15 cellular contexts compared by ENCODE assay signal in genomic region chr1:216599851-216600250, GRCh38.
DNase-seq lines count a peak whose midpoint lies in the region; ATAC-seq and TF ChIP-seq lines count a peak whose summit lies in the region.
"Had no signal": no experiment of that assay in that cellular context is flagged by ENCODE, and none has a peak within 500 bp of the region (broad histone marks: within the 10 kb centered on the region; RNA-seq: fewer than 3 reads in every experiment).

No MANE protein-coding gene starts in this region.

- peaks cover 33 to 36% of the 10 kb centered on the region in 2 experiments for H3K4me1 Mint-ChIP-seq in H9
- peaks cover 25% of the 10 kb centered on the region for H3K4me1 Mint-ChIP-seq in glutamatergic neuron (ENCODE audit: low read depth, unreplicated experiment)
- H3K4me1 Mint-ChIP-seq in activated naive CD4-positive, alpha-beta T cell treated with anti-CD3 and anti-CD28 coated beads, Interleukin-2, amount 10 ng/mL, durations not matched to agents 7 days and 5 days = peaks cover 3% of the 10 kb centered on the region
- H3K4me1 Mint-ChIP-seq: stimulated activated memory B cell treated with anti-CD40 and anti-IgM and Interleukin-4, amounts not matched to agents 10 μg/mL and 1 μg/mL and 100 μg/mL, for 72 hours had no signal

- in situ Hi-C loops in gastrocnemius medialis (cut with MboI; ENCODE audit: low sequenced_read_pairs in 4 of 4) = no loop called here

- H3K4ac ChIP-seq in H9 (ENCODE audit: low read depth, low read length) = no peak overlapping the region

- H2BK5ac ChIP-seq in H9 (ENCODE audit: insufficient read length, low read length) = no peak overlapping the region

- no peak overlapping the region for H4K5ac ChIP-seq in H9 (ENCODE audit: insufficient read length, low read depth, low read length)

- H3K27ac Mint-ChIP-seq in H9 (peak overlapping the region in 1 of 3 experiments; percentile 74; a peak in 1 of 7 replicates), glutamatergic neuron (ENCODE audit: unreplicated experiment) (no peak overlapping the region)
- no peak overlapping the region for H3K27ac Mint-ChIP-seq in activated naive CD4-positive, alpha-beta T cell treated with anti-CD3 and anti-CD28 coated beads, Interleukin-2, amount 10 ng/mL, durations not matched to agents 7 days and 5 days
- H3K27ac Mint-ChIP-seq: activated T-cell treated with anti-CD3 and anti-CD28 coated beads, Interleukin-2, amount 50 U/mL, for 72 hours; stimulated activated memory B cell treated with anti-CD40 and anti-IgM and Interleukin-4, amounts not matched to agents 10 μg/mL and 1 μg/mL and 100 μg/mL, for 72 hours had no signal

- TF ChIP-seq POLR2A in gastrocnemius medialis (IDR thresholded peaks at IDR 0.05) = no peak

- no peak overlapping the region for H3K4me3 ChIP-seq in gastrocnemius medialis

- no peak overlapping the region for H3K14ac ChIP-seq in H9 (ENCODE audit: insufficient read depth, low read length)

- no peak overlapping the region for H2BK12ac ChIP-seq in H9 (ENCODE audit: insufficient read length, low read depth, low read length)

- TF ChIP-seq CTCF in H9 (conservative IDR thresholded peaks at IDR 0.05) (no peak), glutamatergic neuron (IDR thresholded peaks at IDR 0.05; ENCODE audit: partially characterized antibody, unreplicated experiment) (no peak), gastrocnemius medialis (IDR thresholded peaks at IDR 0.05 in 4 of 5, conservative IDR thresholded peaks at IDR 0.05 in 1 of 5) (no peak)

- H4K20me1 ChIP-seq in H9 (ENCODE audit: control insufficient read depth, insufficient read depth, insufficient read length) = no peaks in the 10 kb centered on the region

- no peaks in the 10 kb centered on the region for H3K36me3 ChIP-seq in gastrocnemius medialis

- H3K9ac ChIP-seq in H9 (ENCODE audit: extremely low read depth, insufficient read length, low read length) = no peak overlapping the region

- DNase-seq in H9 (no peak), NCI-H82 treated with DMSO at 0.1 percent for 48 hours (lab: John Stamatoyannopoulos, UW; ENCODE audit: unreplicated experiment) (peak; percentile 29), glutamatergic neuron (no peak), gastrocnemius medialis (no peak), activated gamma-delta T cell treated with Interleukin-2 at 50 U/mL for 16 hours (no peak)
- DNase-seq in activated naive CD4-positive, alpha-beta T cell treated with anti-CD3 and anti-CD28 coated beads, Interleukin-2, amount 10 ng/mL, durations not matched to agents 7 days and 5 days = no peak
- DNase-seq in activated CD8-positive, alpha-beta memory T cell treated with anti-CD3 and anti-CD28 coated beads, Interleukin-2, amount 50 U/mL, for 4 hours = no peak
- DNase-seq: activated CD4-positive, alpha-beta T cell treated with anti-CD3 and anti-CD28 coated beads, Interleukin-2, amount 50 U/mL, for 4 hours; activated T-cell treated with anti-CD3 and anti-CD28 coated beads, Interleukin-2, amount 50 U/mL, for 72 hours; C1 segment of cervical spinal cord; head of caudate nucleus; kidney glomerular epithelial cell; NCI-H2107 had no signal

- H4K91ac ChIP-seq in H9 (ENCODE audit: insufficient read length, low read depth, low read length) = no peak overlapping the region

- H3K4me2 ChIP-seq in H9 (ENCODE audit: insufficient read depth, insufficient read length, low read length) = no peak overlapping the region

- no peak overlapping the region for H2BK20ac ChIP-seq in H9 (ENCODE audit: low read depth, low read length, poor library complexity, severe bottlenecking)

- no peak for ATAC-seq in gastrocnemius medialis
- ATAC-seq in HG02623 (IDR thresholded peaks at IDR 0.05; ENCODE audit: unreplicated experiment) = no peak
- ATAC-seq: activated T-cell treated with anti-CD3 and anti-CD28 coated beads, Interleukin-2, amount 50 U/mL, for 72 hours; stimulated activated memory B cell treated with anti-CD40 and anti-IgM and Interleukin-4, amounts not matched to agents 10 μg/mL and 1 μg/mL and 100 μg/mL, for 72 hours had no signal

- H3K4me3 Mint-ChIP-seq in H9 (peak overlapping the region; percentile 80 to 86), glutamatergic neuron (ENCODE audit: unreplicated experiment) (peak overlapping the region; percentile 43)
- H3K4me3 Mint-ChIP-seq in activated naive CD4-positive, alpha-beta T cell treated with anti-CD3 and anti-CD28 coated beads, Interleukin-2, amount 10 ng/mL, durations not matched to agents 7 days and 5 days = no peak overlapping the region

- H2BK15ac ChIP-seq in H9 (ENCODE audit: low read depth, low read length) = no peak overlapping the region

- no peak overlapping the region for H3K18ac ChIP-seq in H9 (ENCODE audit: insufficient read length, low read depth, low read length)

- no peaks in the 10 kb centered on the region for H3K36me3 Mint-ChIP-seq in H9 (ENCODE audit: insufficient read depth in 1 of 3, low read depth in 3 of 3)
- H3K36me3 Mint-ChIP-seq in glutamatergic neuron (ENCODE audit: unreplicated experiment) = no peaks in the 10 kb centered on the region
- H3K36me3 Mint-ChIP-seq in activated naive CD4-positive, alpha-beta T cell treated with anti-CD3 and anti-CD28 coated beads, Interleukin-2, amount 10 ng/mL, durations not matched to agents 7 days and 5 days = no peaks in the 10 kb centered on the region
- H3K36me3 Mint-ChIP-seq: stimulated activated memory B cell treated with anti-CD40 and anti-IgM and Interleukin-4, amounts not matched to agents 10 μg/mL and 1 μg/mL and 100 μg/mL, for 72 hours had no signal

- no peak overlapping the region for H2AK5ac ChIP-seq in H9 (ENCODE audit: insufficient read length, low read length)

- no peak overlapping the region for H3T11ph ChIP-seq in H9 (ENCODE audit: low read length)

- H2AFZ ChIP-seq in H9 (ENCODE audit: low read length) = no peak overlapping the region

- no peaks in the 10 kb centered on the region for H3K79me2 ChIP-seq in H9 (ENCODE audit: insufficient read depth, low read length)

- H3K79me1 ChIP-seq in H9 (ENCODE audit: insufficient read depth, low read depth, low read length, poor library complexity, severe bottlenecking) = no peaks in the 10 kb centered on the region

- no peaks in the 10 kb centered on the region for H3K4me1 ChIP-seq in H9 (ENCODE audit: insufficient read depth, low read length)
- peaks cover 2 to 9% of the 10 kb centered on the region in 2 donors for H3K4me1 ChIP-seq in gastrocnemius medialis

- peaks cover 4% of the 10 kb centered on the region for H3K23me2 ChIP-seq in H9 (ENCODE audit: insufficient read length, low read depth, low read length, poor library complexity, severe bottlenecking)

- intact Hi-C loops in gastrocnemius medialis (cut with DNase I; ENCODE audit: low total_unique reads) = loop anchor here (2.0 kb wide), 2 partner anchors 17 to 27 kb away; no protein-coding TSS in a partner anchor

- WGBS in H9 (ENCODE audit: extremely low coverage, insufficient read length, low lambda C conversion rate) = no CpG with 5 or more reads among the region's 6 CpGs

- H3K9me3 Mint-ChIP-seq in H9 = no peaks in the 10 kb centered on the region; a peak in 1 of 5 replicates
- H3K9me3 Mint-ChIP-seq in glutamatergic neuron (ENCODE audit: unreplicated experiment) = peaks cover 5% of the 10 kb centered on the region
- no peaks in the 10 kb centered on the region for H3K9me3 Mint-ChIP-seq in activated naive CD4-positive, alpha-beta T cell treated with anti-CD3 and anti-CD28 coated beads, Interleukin-2, amount 10 ng/mL, durations not matched to agents 7 days and 5 days
- H3K9me3 Mint-ChIP-seq: stimulated activated memory B cell treated with anti-CD40 and anti-IgM and Interleukin-4, amounts not matched to agents 10 μg/mL and 1 μg/mL and 100 μg/mL, for 72 hours had no signal

- H3K27me3 ChIP-seq in H9 (ENCODE audit: insufficient read depth, low read length) (no peaks in the 10 kb centered on the region), gastrocnemius medialis (no peaks in the 10 kb centered on the region)

- no peak overlapping the region for H3K23ac ChIP-seq in H9 (ENCODE audit: insufficient read length, low read depth, low read length)

- no peak overlapping the region for H4K8ac ChIP-seq in H9 (replicated peaks; ENCODE audit: insufficient read length, low read depth, low read length)

- H3K27me3 Mint-ChIP-seq in H9 (ENCODE audit: low read depth) (peaks cover 21% of the 10 kb centered on the region), glutamatergic neuron (ENCODE audit: unreplicated experiment) (no peaks in the 10 kb centered on the region)
- H3K27me3 Mint-ChIP-seq in activated naive CD4-positive, alpha-beta T cell treated with anti-CD3 and anti-CD28 coated beads, Interleukin-2, amount 10 ng/mL, durations not matched to agents 7 days and 5 days = peaks cover 5% of the 10 kb centered on the region

- no peak overlapping the region for H3K56ac ChIP-seq in H9 (ENCODE audit: insufficient read length, low read depth, low read length)

- CTCF ChIA-PET in activated naive CD4-positive, alpha-beta T cell treated with anti-CD3 and anti-CD28 coated beads, Interleukin-2, amount 10 ng/mL, durations not matched to agents 7 days and 5 days (lab: Charles Lee) = no interaction called here

- H2BK120ac ChIP-seq in H9 (ENCODE audit: low read depth, low read length, poor library complexity, severe bottlenecking) = no peak overlapping the region

- H3K27ac ChIP-seq in H9 (ENCODE audit: insufficient read length, low read depth, low read length) (no peak overlapping the region), gastrocnemius medialis (peak overlapping the region; percentile 90 to 98 (median 94))

- H3K9me3 ChIP-seq in H9 (ENCODE audit: control insufficient read depth, low read depth, low read length) (no peaks in the 10 kb centered on the region), gastrocnemius medialis (no peaks in the 10 kb centered on the region)
